8 cellular contexts compared by ENCODE assay signal in genomic region chr1:21783679-21784603, GRCh38. TPM values are rescaled to one million over a fixed set of nuclear protein-coding genes. Genes with fewer than 3 reads are reported as not detected.
DNase-seq lines count a peak whose midpoint lies in the region; TF ChIP-seq lines count a peak whose summit lies in the region.

No MANE protein-coding gene starts in this region.

- no peaks in the 10 kb centered on the region for H3K36me3 ChIP-seq in KOPT-K1 (ENCODE audit: insufficient read depth, low read length)
- H3K36me3 ChIP-seq in adipocyte (ENCODE audit: control insufficient read depth, insufficient read depth, low read length, severe bottlenecking), result no peaks in the 10 kb centered on the region
- no peaks in the 10 kb centered on the region for H3K36me3 ChIP-seq in iPS-15b (ENCODE audit: control insufficient read depth, insufficient read depth, low read length)
- no peaks in the 10 kb centered on the region for H3K36me3 ChIP-seq in spleen

- H3K9me3 ChIP-seq in KOPT-K1 (ENCODE audit: insufficient read depth, low read length, poor library complexity, severe bottlenecking) (no peaks in the 10 kb centered on the region), adipocyte (ENCODE audit: control insufficient read depth, low read length) (no peaks in the 10 kb centered on the region), iPS-15b (ENCODE audit: control insufficient read depth, insufficient read depth, low read length) (no peaks in the 10 kb centered on the region), spleen (no peaks in the 10 kb centered on the region)

- TF ChIP-seq POLR2A in spleen (IDR thresholded peaks at IDR 0.05), result no peak

- peak overlapping the region; percentile 99 for H3K9ac ChIP-seq in adipocyte (ENCODE audit: low read length)
- H3K9ac ChIP-seq in iPS-15b (ENCODE audit: low read depth, low read length), result peak overlapping the region; percentile 100

- H3K4me1 ChIP-seq in adipocyte (ENCODE audit: control insufficient read depth, insufficient read depth, low read length) (peaks cover 6% of the 10 kb centered on the region), iPS-15b (ENCODE audit: control insufficient read depth, insufficient read depth, low read length) (no peaks in the 10 kb centered on the region), spleen (peaks cover 21 to 44% (median 37%) of the 10 kb centered on the region in 6 donors)

- peak overlapping the region; percentile 97 for H3K4me3 ChIP-seq in adipocyte (ENCODE audit: low read length)
- peak overlapping the region; percentile 99 for H3K4me3 ChIP-seq in iPS-15b (ENCODE audit: low read depth, low read length)
- peak overlapping the region; percentile 62 to 100 (median 98) for H3K4me3 ChIP-seq in spleen

- 61 to 72% (median 62%) methylated on average over 26 to 32 of the region's 32 CpGs for WGBS in spleen, 5 donors

- intact Hi-C loops in spleen (cut with DNase I; ENCODE audit: low total_unique reads), result no loop called here

- DNase-seq in NCI-H82 treated with DMSO at 0.1 percent for 48 hours (lab: John Stamatoyannopoulos, UW; ENCODE audit: unreplicated experiment) (peak; percentile 85), NCI-H82 (lab: John Stamatoyannopoulos, UW) (no peak), adipocyte (ENCODE audit: low read depth) (peak; percentile 65), spleen (peak; percentile 82), medulla oblongata (ENCODE audit: extremely low spot score) (no peak)
- DNase-seq in activated CD4-positive, alpha-beta T cell treated with anti-CD3 and anti-CD28 coated beads, Interleukin-2, amount 50 U/mL, for 4 hours, result no peak

- H3K27ac ChIP-seq in KOPT-K1 (ENCODE audit: low read depth, low read length, poor library complexity, severe bottlenecking) (peak overlapping the region; percentile 98), spleen (peak overlapping the region; percentile 95 to 100 (median 100))

- TF ChIP-seq CTCF in spleen (IDR thresholded peaks at IDR 0.05 in 8 of 11, conservative IDR thresholded peaks at IDR 0.05 in 3 of 11), result no peak

- no peaks in the 10 kb centered on the region for H3K27me3 ChIP-seq in adipocyte (replicated peaks; ENCODE audit: control insufficient read depth, insufficient read depth, low read length)
- H3K27me3 ChIP-seq in iPS-15b (ENCODE audit: control insufficient read depth, insufficient read depth, low read length), result no peaks in the 10 kb centered on the region
- no peaks in the 10 kb centered on the region for H3K27me3 ChIP-seq in spleen (replicated peaks in 1 of 7)

RNA-seq across cellular contexts. Expression of gene USP48, which starts 1.0 kb away (rescaled TPM):
- total RNA-seq in spleen, result 100 to 1,000 TPM in 1 of 7 donors, 10 to 100 TPM in 6; 78.5 to 105 (median 98.0) TPM
- 10 to 100 TPM; 17.5 to 28.0 (median 25.7) TPM for polyA plus RNA-seq in spleen

RNA-seq across cellular contexts. Expression of gene LDLRAD2, which starts 28.1 kb away (rescaled TPM):
- total RNA-seq in spleen, result 1 to 10 TPM in 6 of 7 donors, under 1 TPM in 1; 0.94 to 1.9 (median 1.4) TPM
- 1 to 10 TPM; 1.3 to 4.3 (median 1.4) TPM for polyA plus RNA-seq in spleen

Comparison
In these comparisons a context has a peak if more than half of its experiments do, and no peak if none do; other contexts are left out.
1. DNase-seq: peak in NCI-H82 treated with DMSO at 0.1 percent for 48 hours (single experiment), adipocyte (single experiment) and spleen (single experiment); none in NCI-H82 (single experiment), activated CD4-positive, alpha-beta T cell treated with anti-CD3 and anti-CD28 coated beads, Interleukin-2, amount 50 U/mL, for 4 hours (0 of 2) and medulla oblongata (single experiment).
2. Peak in every context shown above with its lines, with median percentiles within 50 percentile points of each other: H3K4me3 ChIP-seq.